27 cellular contexts compared by ENCODE assay signal in the genomic region with DNA sequence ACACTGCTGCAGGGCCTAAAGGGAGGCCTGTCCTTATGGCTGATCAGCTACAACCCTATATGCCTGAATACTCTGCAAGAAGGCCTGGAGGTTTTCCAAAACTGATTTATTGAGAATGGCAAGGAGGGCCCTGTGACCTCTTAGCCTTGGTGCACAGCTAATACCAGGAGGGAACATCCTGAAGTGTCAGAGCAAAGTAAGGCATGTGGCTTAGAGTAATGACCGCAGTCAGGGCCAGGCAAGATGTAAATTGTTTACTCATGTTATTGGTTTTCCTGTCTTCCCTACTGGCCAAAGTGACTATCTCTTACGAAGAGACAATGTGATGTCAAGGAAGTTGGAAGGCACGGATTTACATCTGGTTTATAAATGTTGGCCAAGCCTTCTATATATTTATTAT.
"Had no signal": no experiment of that assay in that cellular context is flagged by ENCODE, and none has a peak within 500 bp of the region (broad histone marks: within the 10 kb centered on the region; RNA-seq: fewer than 3 reads in every experiment).

No MANE protein-coding gene starts in this region.

- ATAC-seq: naive thymus-derived CD8-positive, alpha-beta T cell; right cardiac atrium; sciatic nerve; stimulated activated naive B cell treated with anti-CD40 and anti-IgM and Interleukin-4, amounts not matched to agents 10 μg/mL and 1 μg/mL and 100 μg/mL, for 72 hours; stimulated activated naive CD8-positive, alpha-beta T cell treated with anti-CD3 and anti-CD28 coated beads, Interleukin-15, Interleukin-2, amounts not matched to agents 100 U/mL and 50 U/mL, for 24 hours; upper lobe of right lung had no signal

- FAIRE-seq: islet of Langerhans, kidney had no signal

- H3K27me3 Mint-ChIP-seq: stimulated activated naive B cell treated with anti-CD40 and anti-IgM and Interleukin-4, amounts not matched to agents 10 μg/mL and 1 μg/mL and 100 μg/mL, for 72 hours had no signal

- H3K27ac ChIP-seq: left ventricle myocardium inferior, neural progenitor cell, ovary, prostate gland, skin epidermis, stomach, testis, thyroid gland, transverse colon, upper lobe of right lung, uterus had no signal

- H3K4me1 Mint-ChIP-seq: immature natural killer cell; naive thymus-derived CD8-positive, alpha-beta T cell; neural progenitor cell had no signal

- H3K27me3 ChIP-seq: neural progenitor cell, ovary, stomach, testis, thyroid gland, transverse colon, upper lobe of right lung, uterus had no signal

- H3K36me3 ChIP-seq: neural progenitor cell, ovary, prostate gland, thyroid gland, transverse colon, upper lobe of right lung, uterus had no signal

- H3K9me3 ChIP-seq: ovary, prostate gland, testis, thyroid gland, uterus had no signal

- H2AFZ ChIP-seq: neural progenitor cell had no signal

- H3K4me3 Mint-ChIP-seq: immature natural killer cell; naive thymus-derived CD8-positive, alpha-beta T cell; nephron progenitor cell; neural progenitor cell; stimulated activated naive B cell treated with anti-CD40 and anti-IgM and Interleukin-4, amounts not matched to agents 10 μg/mL and 1 μg/mL and 100 μg/mL, for 72 hours had no signal

- H3K4me2 ChIP-seq: neural progenitor cell had no signal

- H3K4me1 ChIP-seq: prostate gland, testis, uterus had no signal

- DNase-seq: hypothalamus; immature natural killer cell; kidney; left ventricle myocardium inferior; naive thymus-derived CD8-positive, alpha-beta T cell; nephron progenitor cell; ovary; retina; right cardiac atrium; stimulated activated CD4-positive, alpha-beta T cell treated with anti-CD3 and anti-CD28 coated beads, Interleukin-12 subunit alpha, Interleukin-12 subunit beta, amount 100 ng/mL, for 4 hours; stimulated activated CD4-positive, alpha-beta T cell treated with anti-CD3 and anti-CD28 coated beads, Interleukin-15, amount 100 ng/mL, for 24 hours; stimulated activated CD4-positive, alpha-beta T cell treated with anti-CD3 and anti-CD28 coated beads, Interleukin-2, amount 100 ng/mL, for 24 hours; stimulated activated CD4-positive, alpha-beta T cell treated with anti-CD3 and anti-CD28 coated beads, Interleukin-4, amount 100 ng/mL, for 1 hour; stimulated activated naive B cell treated with anti-CD40 and anti-IgM and Interleukin-4, amounts not matched to agents 10 μg/mL and 1 μg/mL and 100 μg/mL, for 72 hours; stimulated activated naive CD8-positive, alpha-beta T cell treated with anti-CD3 and anti-CD28 coated beads, Interleukin-15, Interleukin-2, amounts not matched to agents 100 U/mL and 50 U/mL, for 24 hours; stomach; testis; thyroid gland; transverse colon; upper lobe of right lung; uterus had no signal

- H3K9ac ChIP-seq: neural progenitor cell had no signal

- H3K4me3 ChIP-seq: left ventricle myocardium inferior, lung, neural progenitor cell, ovary, prostate gland, skin epidermis, stomach, testis, thyroid gland, transverse colon, upper lobe of right lung, uterus had no signal

- H3K27ac Mint-ChIP-seq: immature natural killer cell; naive thymus-derived CD8-positive, alpha-beta T cell; nephron progenitor cell; neural progenitor cell; stimulated activated naive B cell treated with anti-CD40 and anti-IgM and Interleukin-4, amounts not matched to agents 10 μg/mL and 1 μg/mL and 100 μg/mL, for 72 hours had no signal
